ENCODE assay signal across 10 cellular contexts in the genomic region with DNA sequence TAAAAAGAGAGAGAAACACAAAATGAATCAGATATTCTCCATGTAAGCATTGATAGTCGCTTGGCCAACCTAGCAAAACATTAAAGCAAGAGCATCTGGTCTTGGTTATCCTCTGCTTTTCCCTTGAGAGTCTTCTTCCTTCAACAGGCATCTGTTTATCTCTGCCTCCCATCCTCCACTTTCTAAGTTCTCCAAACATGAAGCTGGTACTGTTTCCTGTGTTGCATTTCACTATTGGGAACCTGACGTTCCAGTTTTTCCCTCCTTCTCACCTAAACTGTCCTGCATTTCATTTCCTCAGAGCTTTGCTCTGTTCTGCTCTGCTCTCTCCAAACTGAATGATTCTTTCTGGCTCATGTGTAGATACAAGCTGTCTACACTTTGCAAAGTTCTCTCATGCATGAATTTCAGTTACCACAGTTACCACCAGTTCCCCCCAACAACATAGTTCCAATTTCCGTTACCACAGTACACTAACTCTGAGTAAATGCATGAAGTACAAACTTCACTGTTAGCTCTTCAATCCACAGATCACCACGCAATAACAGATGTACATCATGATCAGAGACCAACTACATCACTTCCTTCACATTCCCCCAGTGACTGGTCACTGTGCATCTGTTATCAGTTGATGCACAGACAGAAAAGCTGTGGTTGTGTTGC.
DNase-seq lines count a peak whose midpoint lies in the region; ATAC-seq and TF ChIP-seq lines count a peak whose summit lies in the region.
"Had no signal": no experiment of that assay in that cellular context is flagged by ENCODE, and none has a peak within 500 bp of the region (broad histone marks: within the 10 kb centered on the region; RNA-seq: fewer than 3 reads in every experiment).

No MANE protein-coding gene starts in this region.

- H3K27ac Mint-ChIP-seq in activated T-cell treated with anti-CD3 and anti-CD28 coated beads, Interleukin-2, amount 50 U/mL, for 72 hours: no peak overlapping the region
- H3K27ac Mint-ChIP-seq in MCF 10A (ENCODE audit: low read depth, unreplicated experiment): no peak overlapping the region
- H3K27ac Mint-ChIP-seq: activated T-cell treated with anti-CD3 and anti-CD28 coated beads, Interleukin-2, amount 50 U/mL, for 24 hours had no signal

- no peaks in the 10 kb centered on the region for H3K4me1 ChIP-seq in HAP-1

- DNase-seq in activated T-cell treated with anti-CD3 and anti-CD28 coated beads, Interleukin-2, amount 50 U/mL, for 72 hours: no peak
- no peak for DNase-seq in activated T-cell treated with anti-CD3 and anti-CD28 coated beads, Interleukin-2, amount 50 U/mL, for 48 hours
- DNase-seq in NOMO-1 treated with DMSO at 0.1 percent for 48 hours (lab: John Stamatoyannopoulos, UW; ENCODE audit: unreplicated experiment) (peak; percentile 82), WERI-Rb-1 (no peak), HAP-1 (ENCODE audit: low spot score in 2 of 2) (no peak), MCF 10A (ENCODE audit: unreplicated experiment) (no peak)
- no peak for DNase-seq in stimulated activated naive CD8-positive, alpha-beta T cell treated with anti-CD3 and anti-CD28 coated beads, Interleukin-15, Interleukin-2, amounts not matched to agents 100 U/mL and 50 U/mL, for 24 hours
- DNase-seq: activated T-cell treated with anti-CD3 and anti-CD28 coated beads, Interleukin-2, amount 50 U/mL, for 24 hours; stimulated activated CD4-positive, alpha-beta T cell treated with anti-CD3 and anti-CD28 coated beads, Interleukin-15, amount 100 ng/mL, for 24 hours had no signal

- POLR2A ChIA-PET in MCF 10A (lab: Yijun Ruan, JAX): no interaction called here

- peaks cover 14% of the 10 kb centered on the region for H3K27me3 Mint-ChIP-seq in activated T-cell treated with anti-CD3 and anti-CD28 coated beads, Interleukin-2, amount 50 U/mL, for 72 hours (ENCODE audit: low read depth)
- no peaks in the 10 kb centered on the region for H3K27me3 Mint-ChIP-seq in MCF 10A (ENCODE audit: insufficient read depth, unreplicated experiment)

- ATAC-seq in activated T-cell treated with anti-CD3 and anti-CD28 coated beads, Interleukin-2, amount 50 U/mL, for 72 hours (replicated peaks in 1 of 2): peak; percentile 38 to 56
- peak; percentile 96 for ATAC-seq in HG02885 (IDR thresholded peaks at IDR 0.05; ENCODE audit: poor library complexity, unreplicated experiment)
- ATAC-seq in stimulated activated naive CD8-positive, alpha-beta T cell treated with anti-CD3 and anti-CD28 coated beads, Interleukin-15, Interleukin-2, amounts not matched to agents 100 U/mL and 50 U/mL, for 24 hours: peak; percentile 55

- H3K36me3 Mint-ChIP-seq in activated T-cell treated with anti-CD3 and anti-CD28 coated beads, Interleukin-2, amount 50 U/mL, for 72 hours (ENCODE audit: insufficient read depth in 2 of 2): no peaks in the 10 kb centered on the region
- no peaks in the 10 kb centered on the region for H3K36me3 Mint-ChIP-seq in MCF 10A (ENCODE audit: insufficient read depth, unreplicated experiment)

- H3K36me3 ChIP-seq in WERI-Rb-1 (no peaks in the 10 kb centered on the region), HAP-1 (replicated peaks) (no peaks in the 10 kb centered on the region)

- H3K9me3 Mint-ChIP-seq in activated T-cell treated with anti-CD3 and anti-CD28 coated beads, Interleukin-2, amount 50 U/mL, for 72 hours: no peaks in the 10 kb centered on the region
- H3K9me3 Mint-ChIP-seq in MCF 10A (ENCODE audit: unreplicated experiment): no peaks in the 10 kb centered on the region
- H3K9me3 Mint-ChIP-seq: activated T-cell treated with anti-CD3 and anti-CD28 coated beads, Interleukin-2, amount 50 U/mL, for 24 hours had no signal

- BruUV-seq in MCF 10A (replicated peaks; lab: Mats Ljungman, UMichigan): no TSS peak

- H3K4me3 Mint-ChIP-seq in activated T-cell treated with anti-CD3 and anti-CD28 coated beads, Interleukin-2, amount 50 U/mL, for 72 hours: no peak overlapping the region
- no peak overlapping the region for H3K4me3 Mint-ChIP-seq in MCF 10A (ENCODE audit: unreplicated experiment)
- H3K4me3 Mint-ChIP-seq: activated T-cell treated with anti-CD3 and anti-CD28 coated beads, Interleukin-2, amount 50 U/mL, for 24 hours had no signal

- no peaks in the 10 kb centered on the region for H3K4me1 Mint-ChIP-seq in activated T-cell treated with anti-CD3 and anti-CD28 coated beads, Interleukin-2, amount 50 U/mL, for 72 hours (ENCODE audit: low read depth)
- peaks cover 4% of the 10 kb centered on the region for H3K4me1 Mint-ChIP-seq in MCF 10A (ENCODE audit: insufficient read depth, unreplicated experiment)

- no peak overlapping the region for H3K27ac ChIP-seq in WERI-Rb-1

- intact Hi-C loops in MCF 10A (cut with micrococcal nuclease): no loop called here

- H3K27me3 ChIP-seq in WERI-Rb-1 (ENCODE audit: insufficient read depth, low read depth, severe bottlenecking) (peaks cover 8% of the 10 kb centered on the region), HAP-1 (ENCODE audit: low read depth) (no peaks in the 10 kb centered on the region)

- H3K9me3 ChIP-seq in WERI-Rb-1 (ENCODE audit: severe bottlenecking) (no peaks in the 10 kb centered on the region), HAP-1 (no peaks in the 10 kb centered on the region)

- TF ChIP-seq CTCF in WERI-Rb-1 (IDR thresholded peaks at IDR 0.05; ENCODE audit: low read depth, low read length) (no peak), MCF 10A (IDR thresholded peaks at IDR 0.05; ENCODE audit: unreplicated experiment) (no peak)

- in situ Hi-C loops in HAP-1 (cut with MboI; ENCODE audit: low sequenced_read_pairs): no loop called here

- no peak overlapping the region for H3K4me3 ChIP-seq in WERI-Rb-1 (ENCODE audit: low read depth, low read length)
- no peak overlapping the region for H3K4me3 ChIP-seq in HAP-1

- CTCF ChIA-PET in MCF 10A (lab: Yijun Ruan, JAX): interaction anchor here (0.7 to 0.8 kb wide), 2 partner anchors 12 to 66 kb away, joined by 3 to 4 read pairs; no protein-coding TSS in a partner anchor
